Comparison of ENCODE assay signal across 21 cellular contexts in the genomic region with DNA sequence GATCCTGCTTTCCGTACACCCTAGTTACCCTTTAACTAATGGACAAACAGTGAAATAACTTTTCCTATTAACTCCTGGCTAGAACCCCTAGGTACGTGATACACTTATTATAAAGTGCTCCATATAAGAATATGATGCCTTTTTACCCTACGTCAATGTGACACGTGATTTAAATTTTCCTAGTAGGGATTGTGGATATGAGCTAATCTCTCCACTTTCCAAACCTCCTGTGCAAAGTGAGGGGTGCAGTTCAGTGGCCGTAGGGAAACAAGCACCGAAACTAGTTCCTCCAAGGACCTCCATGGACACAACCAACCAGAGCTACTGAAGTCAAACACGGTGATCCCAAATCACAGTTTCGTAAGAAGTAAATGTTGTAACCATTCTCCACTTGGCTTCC. TPM values are rescaled to one million over a fixed set of nuclear protein-coding genes. Genes with fewer than 3 reads are reported as not detected.
"Had no signal": no experiment of that assay in that cellular context is flagged by ENCODE, and none has a peak within 500 bp of the region (broad histone marks: within the 10 kb centered on the region; RNA-seq: fewer than 3 reads in every experiment).

No MANE protein-coding gene starts in this region.

- H3K4me3 Mint-ChIP-seq: activated B cell treated with CpG ODN at 0.5 μM for 24 hours; activated CD8-positive, alpha-beta T cell treated with anti-CD3 and anti-CD28 coated beads for 36 hours; activated naive CD8-positive, alpha-beta T cell; neural crest cell had no signal

- H3K4me1 Mint-ChIP-seq: activated B cell treated with CpG ODN at 0.5 μM for 24 hours had no signal

- H3K36me3 Mint-ChIP-seq: activated naive CD8-positive, alpha-beta T cell had no signal

- H3K27ac Mint-ChIP-seq: activated B cell treated with CpG ODN at 0.5 μM for 24 hours; activated CD8-positive, alpha-beta T cell treated with anti-CD3 and anti-CD28 coated beads for 36 hours; activated naive CD8-positive, alpha-beta T cell had no signal

- H3K9me3 ChIP-seq: gastroesophageal sphincter, heart right ventricle, left lung, suprapubic skin, upper lobe of left lung had no signal

- H3K27ac ChIP-seq: left lung, suprapubic skin, upper lobe of left lung had no signal

- H3K27me3 ChIP-seq: gastroesophageal sphincter, heart right ventricle, left lung, suprapubic skin, upper lobe of left lung had no signal

- DNase-seq: activated B cell treated with CpG ODN at 0.5 μM for 24 hours; activated CD4-positive, alpha-beta T cell treated with anti-CD3 and anti-CD28 coated beads for 48 hours; activated CD8-positive, alpha-beta memory T cell treated with anti-CD3 and anti-CD28 coated beads, Interleukin-2, amount 50 U/mL, for 4 hours; activated CD8-positive, alpha-beta T cell treated with anti-CD3 and anti-CD28 coated beads for 36 hours; activated gamma-delta T cell; activated T-cell treated with anti-CD3 and anti-CD28 coated beads, Interleukin-2, amount 50 U/mL, for 48 hours; amygdala; erythroblast; heart right ventricle; left lung; mesendoderm; stimulated activated CD4-positive, alpha-beta T cell treated with anti-CD3 and anti-CD28 coated beads, Interleukin-15, amount 100 ng/mL, for 24 hours; stimulated activated CD4-positive, alpha-beta T cell treated with anti-CD3 and anti-CD28 coated beads, Interleukin-4, amount 100 ng/mL, for 24 hours; stimulated activated CD8-positive, alpha-beta memory T cell treated with anti-CD3 and anti-CD28 coated beads, Interleukin-4, amount 100 ng/mL, for 48 hours; stimulated activated naive CD4-positive, alpha-beta T cell treated with Interleukin-2 at 50 U/mL for 16 hours; T-helper 2 cell had no signal

- H3K9me3 Mint-ChIP-seq: activated B cell treated with CpG ODN at 0.5 μM for 24 hours; activated CD8-positive, alpha-beta T cell treated with anti-CD3 and anti-CD28 coated beads for 36 hours; neural crest cell had no signal

- H3K4me1 ChIP-seq: left lung had no signal

- H3K4me3 ChIP-seq: gastroesophageal sphincter, heart right ventricle, left lung, suprapubic skin, upper lobe of left lung had no signal

- H3K36me3 ChIP-seq: gastroesophageal sphincter, left lung, suprapubic skin, upper lobe of left lung had no signal

- ATAC-seq: activated CD8-positive, alpha-beta T cell treated with anti-CD3 and anti-CD28 coated beads for 36 hours; gastroesophageal sphincter; left lung had no signal

RNA-seq across cellular contexts. Expression of a gene that starts 19.3 kb away (rescaled TPM):
- total RNA-seq: activated B cell treated with CpG ODN at 0.5 μM for 24 hours; activated CD8-positive, alpha-beta T cell treated with anti-CD3 and anti-CD28 coated beads for 36 hours had no signal
